ENCODE assay signal across 9 cellular contexts in the genomic region with DNA sequence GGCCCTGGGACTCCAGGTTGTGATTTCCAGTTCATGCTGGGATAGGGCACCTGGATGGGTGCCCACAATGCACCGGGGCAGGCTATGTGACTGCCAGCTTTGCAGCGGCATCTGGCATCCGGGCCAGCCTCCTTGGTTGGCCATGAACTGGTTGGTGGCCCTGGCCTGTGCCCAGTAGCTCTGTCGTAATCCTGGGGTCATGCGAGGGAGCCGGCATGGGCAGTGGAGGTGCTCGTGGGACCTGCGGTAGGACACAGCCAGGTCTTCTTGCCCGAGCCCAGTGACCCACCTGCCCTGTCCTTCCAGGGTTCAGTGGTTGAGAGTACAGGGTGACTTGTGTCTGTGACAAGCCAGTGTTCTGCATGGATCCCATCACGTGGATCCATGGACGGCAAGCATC.
"Had no signal": no experiment of that assay in that cellular context is flagged by ENCODE, and none has a peak within 500 bp of the region (broad histone marks: within the 10 kb centered on the region; RNA-seq: fewer than 3 reads in every experiment).

No MANE protein-coding gene starts in this region.

- ATAC-seq: HCT116, K562 had no signal

- H3K27ac ChIP-seq: GM23248, HL-60 had no signal

- H3K4me1 ChIP-seq: HAP-1 had no signal

- H3K4me3 ChIP-seq: GM23248, HAP-1, K562 had no signal

- DNase-seq: GM23248, GOT3, H7, HFFc6, IMR-90 had no signal

- H3K36me3 ChIP-seq: HAP-1 had no signal
